In genomic region chr14:61535032-61535431, GRCh38 we compare ENCODE assay signal across 22 cellular contexts.
DNase-seq lines count a peak whose midpoint lies in the region; ATAC-seq and TF ChIP-seq lines count a peak whose summit lies in the region.
"Had no signal": no experiment of that assay in that cellular context is flagged by ENCODE, and none has a peak within 500 bp of the region (broad histone marks: within the 10 kb centered on the region; RNA-seq: fewer than 3 reads in every experiment).

No MANE protein-coding gene starts in this region.

- H3K36me3 ChIP-seq in trophoblast cell (ENCODE audit: control insufficient read depth in 1 of 2, insufficient read depth in 2 of 2, low read length in 2 of 2) (peaks cover 9 to 13% of the 10 kb centered on the region in 2 experiments), brain microvascular endothelial cell (replicated peaks) (no peaks in the 10 kb centered on the region)
- H3K36me3 ChIP-seq: HAP-1, WERI-Rb-1 had no signal

- no peak overlapping the region for H4K91ac ChIP-seq in trophoblast cell (ENCODE audit: low read depth, low read length)

- no peak overlapping the region for H4K8ac ChIP-seq in trophoblast cell (ENCODE audit: low read depth, low read length)

- no CpG with 5 or more reads among the region's 1 CpG for WGBS in trophoblast cell (ENCODE audit: extremely low coverage, insufficient coverage, insufficient read length)

- intact Hi-C loops in Calu3 (cut with micrococcal nuclease; ENCODE audit: unreplicated experiment): no loop called here

- peaks cover 69% of the 10 kb centered on the region for H3K36me3 Mint-ChIP-seq in T-helper 1 cell treated with Interleukin-12 subunit alpha and Interleukin-12 subunit beta and Interleukin-4 antibody, amounts not matched to agents 30 μg/mL and 1 μg/mL, for 36 hours (ENCODE audit: low read depth)
- peaks cover 20% of the 10 kb centered on the region for H3K36me3 Mint-ChIP-seq in Calu3 (ENCODE audit: insufficient read depth, unreplicated experiment)
- H3K36me3 Mint-ChIP-seq in activated naive CD8-positive, alpha-beta T cell treated with anti-CD3 and anti-CD28 coated beads for 36 hours: peaks cover 82% of the 10 kb centered on the region
- H3K36me3 Mint-ChIP-seq in natural killer cell treated with Interleukin-12 subunit alpha and Interleukin-12 subunit beta and Interleukin-15 and Interleukin-18, amount 100 ng/mL, for 72 hours: peaks cover 58% of the 10 kb centered on the region

- H3K27ac Mint-ChIP-seq in T-helper 1 cell treated with Interleukin-12 subunit alpha and Interleukin-12 subunit beta and Interleukin-4 antibody, amounts not matched to agents 30 μg/mL and 1 μg/mL, for 36 hours: peak overlapping the region; percentile 37
- H3K27ac Mint-ChIP-seq in Calu3 (ENCODE audit: unreplicated experiment): peak overlapping the region; percentile 56
- H3K27ac Mint-ChIP-seq in activated naive CD8-positive, alpha-beta T cell treated with anti-CD3 and anti-CD28 coated beads for 36 hours: peak overlapping the region; percentile 91
- peak overlapping the region; percentile 99 to 100 for H3K27ac Mint-ChIP-seq in natural killer cell treated with Interleukin-12 subunit alpha and Interleukin-12 subunit beta and Interleukin-15 and Interleukin-18, amount 100 ng/mL, for 72 hours

- H3K4me1 ChIP-seq in trophoblast cell (ENCODE audit: control insufficient read depth in 1 of 2, insufficient read depth in 2 of 2, low read length in 2 of 2): peaks cover 17 to 21% of the 10 kb centered on the region in 2 experiments

- no peak overlapping the region for H3K4me2 ChIP-seq in trophoblast cell (ENCODE audit: low read length)

- no peaks in the 10 kb centered on the region for H3K79me2 ChIP-seq in trophoblast cell (ENCODE audit: control insufficient read depth, insufficient read depth, low read length, poor library complexity)

- no peaks in the 10 kb centered on the region for H3K9me3 Mint-ChIP-seq in T-helper 1 cell treated with Interleukin-12 subunit alpha and Interleukin-12 subunit beta and Interleukin-4 antibody, amounts not matched to agents 30 μg/mL and 1 μg/mL, for 36 hours
- H3K9me3 Mint-ChIP-seq in Calu3 (ENCODE audit: low read depth, unreplicated experiment): no peaks in the 10 kb centered on the region
- H3K9me3 Mint-ChIP-seq in activated naive CD8-positive, alpha-beta T cell treated with anti-CD3 and anti-CD28 coated beads for 36 hours: peaks cover 2% of the 10 kb centered on the region
- H3K9me3 Mint-ChIP-seq in natural killer cell treated with Interleukin-12 subunit alpha and Interleukin-12 subunit beta and Interleukin-15 and Interleukin-18, amount 100 ng/mL, for 72 hours: no peaks in the 10 kb centered on the region

- in situ Hi-C loops in brain microvascular endothelial cell (cut with HindIII; ENCODE audit: low pct_ligation_motif_present, low sequenced_read_pairs): no loop called here

- no peak overlapping the region for H2BK120ac ChIP-seq in trophoblast cell (ENCODE audit: insufficient read depth, low read length, poor library complexity)

- H3K23ac ChIP-seq in trophoblast cell (ENCODE audit: low read length): no peak overlapping the region

- H2BK5ac ChIP-seq in trophoblast cell (ENCODE audit: low read depth, low read length, poor library complexity): no peak overlapping the region

- DNase-seq in T-helper 1 cell (no peak), Calu3 (no peak), trophoblast cell (no peak), brain microvascular endothelial cell (no peak)
- no peak for DNase-seq in activated naive CD8-positive, alpha-beta T cell treated with anti-CD3 and anti-CD28 coated beads for 36 hours
- DNase-seq in natural killer cell treated with Interleukin-12 subunit alpha and Interleukin-12 subunit beta and Interleukin-15 and Interleukin-18, amount 100 ng/mL, for 72 hours (ENCODE audit: low spot score): no peak
- DNase-seq: activated CD4-positive, alpha-beta T cell treated with anti-CD3 and anti-CD28 coated beads, Interleukin-2, amount 50 U/mL, for 48 hours; aorta; DMS53; effector memory CD4-positive, alpha-beta T cell; NCI-H1417; NCI-H2171; occipital lobe; retina; SIG-M5; stimulated activated naive CD4-positive, alpha-beta T cell; T-helper 2 cell; WERI-Rb-1 had no signal

- H3K79me1 ChIP-seq in trophoblast cell (ENCODE audit: low read length): peaks cover 12% of the 10 kb centered on the region

- H3K4me1 Mint-ChIP-seq in T-helper 1 cell treated with Interleukin-12 subunit alpha and Interleukin-12 subunit beta and Interleukin-4 antibody, amounts not matched to agents 30 μg/mL and 1 μg/mL, for 36 hours (ENCODE audit: low read depth): peaks cover 65% of the 10 kb centered on the region
- peaks cover 82% of the 10 kb centered on the region for H3K4me1 Mint-ChIP-seq in Calu3 (ENCODE audit: low read depth, unreplicated experiment)
- H3K4me1 Mint-ChIP-seq in activated naive CD8-positive, alpha-beta T cell treated with anti-CD3 and anti-CD28 coated beads for 36 hours: peaks cover 91% of the 10 kb centered on the region
- H3K4me1 Mint-ChIP-seq in natural killer cell treated with Interleukin-12 subunit alpha and Interleukin-12 subunit beta and Interleukin-15 and Interleukin-18, amount 100 ng/mL, for 72 hours (ENCODE audit: low read depth in 2 of 2): peaks cover 86 to 94% of the 10 kb centered on the region in 2 donors

- H3K27ac ChIP-seq in trophoblast cell (ENCODE audit: low read depth, low read length) (no peak overlapping the region), brain microvascular endothelial cell (no peak overlapping the region)
- H3K27ac ChIP-seq: WERI-Rb-1 had no signal

- no peak overlapping the region for H3K14ac ChIP-seq in trophoblast cell (ENCODE audit: low read length)

- no peak for ATAC-seq in natural killer cell treated with Interleukin-12 subunit alpha and Interleukin-12 subunit beta and Interleukin-15 and Interleukin-18, amount 100 ng/mL, for 72 hours
- no peak for ATAC-seq in HG03159 (IDR thresholded peaks at IDR 0.05; ENCODE audit: unreplicated experiment)

- no peak overlapping the region for H2BK12ac ChIP-seq in trophoblast cell (ENCODE audit: low read length)

- BruUV-seq in Calu3 (replicated peaks; lab: Mats Ljungman, UMichigan): no TSS peak

- CTCF ChIA-PET in Calu3 (lab: Charles Lee): no interaction called here

- H3K4me3 ChIP-seq in trophoblast cell (ENCODE audit: low read depth, low read length): no peak overlapping the region
- H3K4me3 ChIP-seq in brain microvascular endothelial cell (ENCODE audit: low read depth, low read length): no peak overlapping the region
- H3K4me3 ChIP-seq: HAP-1, upper lobe of left lung had no signal

- no peak for TF ChIP-seq CTCF in Calu3 (IDR thresholded peaks at IDR 0.05; ENCODE audit: unreplicated experiment)
- no peak for TF ChIP-seq CTCF in brain microvascular endothelial cell (IDR thresholded peaks at IDR 0.05; ENCODE audit: low read depth, low read length, missing control alignments)

- no peak overlapping the region for H2AK5ac ChIP-seq in trophoblast cell (ENCODE audit: low read length)

- H3K9me3 ChIP-seq in trophoblast cell (ENCODE audit: insufficient read depth, low read depth, low read length): no peaks in the 10 kb centered on the region
- H3K9me3 ChIP-seq: HAP-1, upper lobe of left lung had no signal

- H3K9ac ChIP-seq in trophoblast cell (ENCODE audit: low read length): no peak overlapping the region

- H3K27me3 ChIP-seq in trophoblast cell (ENCODE audit: insufficient read depth, low read length) (no peaks in the 10 kb centered on the region), brain microvascular endothelial cell (replicated peaks) (no peaks in the 10 kb centered on the region)
- H3K27me3 ChIP-seq: upper lobe of left lung had no signal

- no peak overlapping the region for H3K18ac ChIP-seq in trophoblast cell (ENCODE audit: low read length)

- H3K27me3 Mint-ChIP-seq in T-helper 1 cell treated with Interleukin-12 subunit alpha and Interleukin-12 subunit beta and Interleukin-4 antibody, amounts not matched to agents 30 μg/mL and 1 μg/mL, for 36 hours (ENCODE audit: low read depth): no peaks in the 10 kb centered on the region
- H3K27me3 Mint-ChIP-seq in Calu3 (ENCODE audit: unreplicated experiment): no peaks in the 10 kb centered on the region
- no peaks in the 10 kb centered on the region for H3K27me3 Mint-ChIP-seq in activated naive CD8-positive, alpha-beta T cell treated with anti-CD3 and anti-CD28 coated beads for 36 hours
- no peaks in the 10 kb centered on the region for H3K27me3 Mint-ChIP-seq in natural killer cell treated with Interleukin-12 subunit alpha and Interleukin-12 subunit beta and Interleukin-15 and Interleukin-18, amount 100 ng/mL, for 72 hours

- no peak overlapping the region for H4K12ac ChIP-seq in trophoblast cell (ENCODE audit: low read depth, low read length)

- no peak overlapping the region for H3K4ac ChIP-seq in trophoblast cell (ENCODE audit: low read depth, low read length)

- no peak overlapping the region for H2AFZ ChIP-seq in trophoblast cell (ENCODE audit: insufficient read depth, low read length, poor library complexity)

- H3K4me3 Mint-ChIP-seq in T-helper 1 cell treated with Interleukin-12 subunit alpha and Interleukin-12 subunit beta and Interleukin-4 antibody, amounts not matched to agents 30 μg/mL and 1 μg/mL, for 36 hours: no peak overlapping the region
- H3K4me3 Mint-ChIP-seq in Calu3 (ENCODE audit: low read depth, unreplicated experiment): no peak overlapping the region
- no peak overlapping the region for H3K4me3 Mint-ChIP-seq in activated naive CD8-positive, alpha-beta T cell treated with anti-CD3 and anti-CD28 coated beads for 36 hours
- H3K4me3 Mint-ChIP-seq in natural killer cell treated with Interleukin-12 subunit alpha and Interleukin-12 subunit beta and Interleukin-15 and Interleukin-18, amount 100 ng/mL, for 72 hours: peak overlapping the region; percentile 72

Comparison
In these comparisons a context has a peak if more than half of its experiments do, and no peak if none do; other contexts are left out.
1. H3K27ac Mint-ChIP-seq: peak in every context shown above with its lines; median percentile 100 in natural killer cell treated with Interleukin-12 subunit alpha and Interleukin-12 subunit beta and Interleukin-15 and Interleukin-18, amount 100 ng/mL, for 72 hours; 91 in activated naive CD8-positive, alpha-beta T cell treated with anti-CD3 and anti-CD28 coated beads for 36 hours; 56 in Calu3; 37 in T-helper 1 cell treated with Interleukin-12 subunit alpha and Interleukin-12 subunit beta and Interleukin-4 antibody, amounts not matched to agents 30 μg/mL and 1 μg/mL, for 36 hours.